ENCODE assay signal across 1 cellular context in genomic region chr15:78696436-78696835, GRCh38.
TF ChIP-seq lines count a peak whose summit lies in the region.

No MANE protein-coding gene starts in this region.

TF ChIP-seq in HepG2, 621 proteins besides CTCF, POLR2A, EP300 and RAD21 (continued from another document):
- TF ChIP-seq ZNF280D (CRISPR knock-in tag; IDR thresholded peaks at IDR 0.05) (no peak), HHEX (CRISPR knock-in tag; IDR thresholded peaks at IDR 0.05) (no peak), RELA (CRISPR knock-in tag; IDR thresholded peaks at IDR 0.05) (no peak), ZNF652 (CRISPR knock-in tag; IDR thresholded peaks at IDR 0.05; ENCODE audit: borderline replicate concordance, low read depth) (no peak), ZNF33B (CRISPR knock-in tag; IDR thresholded peaks at IDR 0.05) (no peak), ZNF441 (CRISPR knock-in tag; IDR thresholded peaks at IDR 0.05; ENCODE audit: borderline replicate concordance) (no peak), SP5 (CRISPR knock-in tag; IDR thresholded peaks at IDR 0.05; ENCODE audit: borderline replicate concordance, low read depth) (no peak), ZNF562 (CRISPR knock-in tag; IDR thresholded peaks at IDR 0.05; ENCODE audit: borderline replicate concordance) (no peak), ZNF841 (CRISPR knock-in tag; IDR thresholded peaks at IDR 0.05; ENCODE audit: borderline replicate concordance) (no peak)
- TF ChIP-seq, protein P1, sequence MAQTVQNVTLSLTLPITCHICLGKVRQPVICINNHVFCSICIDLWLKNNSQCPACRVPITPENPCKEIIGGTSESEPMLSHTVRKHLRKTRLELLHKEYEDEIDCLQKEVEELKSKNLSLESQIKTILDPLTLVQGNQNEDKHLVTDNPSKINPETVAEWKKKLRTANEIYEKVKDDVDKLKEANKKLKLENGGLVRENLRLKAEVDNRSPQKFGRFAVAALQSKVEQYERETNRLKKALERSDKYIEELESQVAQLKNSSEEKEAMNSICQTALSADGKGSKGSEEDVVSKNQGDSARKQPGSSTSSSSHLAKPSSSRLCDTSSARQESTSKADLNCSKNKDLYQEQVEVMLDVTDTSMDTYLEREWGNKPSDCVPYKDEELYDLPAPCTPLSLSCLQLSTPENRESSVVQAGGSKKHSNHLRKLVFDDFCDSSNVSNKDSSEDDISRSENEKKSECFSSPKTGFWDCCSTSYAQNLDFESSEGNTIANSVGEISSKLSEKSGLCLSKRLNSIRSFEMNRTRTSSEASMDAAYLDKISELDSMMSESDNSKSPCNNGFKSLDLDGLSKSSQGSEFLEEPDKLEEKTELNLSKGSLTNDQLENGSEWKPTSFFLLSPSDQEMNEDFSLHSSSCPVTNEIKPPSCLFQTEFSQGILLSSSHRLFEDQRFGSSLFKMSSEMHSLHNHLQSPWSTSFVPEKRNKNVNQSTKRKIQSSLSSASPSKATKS (CRISPR knock-in tag; IDR thresholded peaks at IDR 0.05): no peak
TF ChIP-seq in HepG2: peak in this region for 0.
